ENCODE assay signal across 34 cellular contexts in the genomic region with DNA sequence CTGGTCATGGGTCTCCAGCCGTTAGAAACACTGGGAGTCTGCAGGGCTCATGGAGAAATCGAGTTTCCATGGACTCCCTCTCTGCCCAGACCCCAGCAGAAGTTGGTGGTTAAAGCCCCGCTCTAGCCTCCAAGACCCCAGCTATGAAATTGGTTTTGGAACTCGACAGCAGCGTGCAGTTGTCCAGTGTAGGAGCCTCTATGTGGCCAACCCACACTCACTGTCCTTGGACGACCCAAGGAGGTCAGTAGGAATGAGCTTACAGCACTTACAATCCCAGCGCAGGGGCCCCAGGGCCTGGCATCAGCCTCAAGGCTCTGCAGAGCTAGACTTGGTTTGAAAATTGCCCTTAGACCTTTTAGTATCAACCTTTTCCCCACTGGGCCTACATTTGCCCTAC. TPM values are rescaled to one million over a fixed set of nuclear protein-coding genes. Genes with fewer than 3 reads are reported as not detected.
A peak's percentile ranks its signal among the peaks of the same experiment; 100 is the strongest.
DNase-seq lines count a peak whose midpoint lies in the region; TF ChIP-seq lines count a peak whose summit lies in the region.
"Had no signal": no experiment of that assay in that cellular context is flagged by ENCODE, and none has a peak within 500 bp of the region (broad histone marks: within the 10 kb centered on the region; RNA-seq: fewer than 3 reads in every experiment).

No MANE protein-coding gene starts in this region.

- H3K79me2 ChIP-seq in osteoblast (ENCODE audit: insufficient read depth, low read length) = peaks cover under 1% of the 10 kb centered on the region

- H3K36me3 ChIP-seq in cardiac muscle cell (no peaks in the 10 kb centered on the region), right atrium auricular region (no peaks in the 10 kb centered on the region), left ventricle myocardium inferior (no peaks in the 10 kb centered on the region), osteoblast (ENCODE audit: insufficient read depth, low read length) (no peaks in the 10 kb centered on the region)
- H3K36me3 ChIP-seq: suprapubic skin, uterus had no signal

- DNase-seq in cardiac muscle cell (ENCODE audit: low read depth in 1 of 2, low spot score in 1 of 2) = no peak
- no peak for DNase-seq in right atrium auricular region (ENCODE audit: low spot score)
- DNase-seq in left ventricle myocardium inferior = no peak
- DNase-seq in osteoblast (ENCODE audit: insufficient read length, low spot score, missing footprints) = peak; percentile 48
- DNase-seq in NCI-H345 (lab: John Stamatoyannopoulos, UW) = no peak
- DNase-seq in NCI-H510A (lab: John Stamatoyannopoulos, UW) = no peak
- DNase-seq in amniotic stem cell (lab: John Stamatoyannopoulos, UW) = no peak
- DNase-seq in activated CD4-positive, alpha-beta T cell treated with anti-CD3 and anti-CD28 coated beads for 4 hours = no peak
- DNase-seq: activated CD4-positive, alpha-beta T cell treated with anti-CD3 and anti-CD28 coated beads, Interleukin-2, amount 50 U/mL, for 48 hours; activated naive CD4-positive, alpha-beta T cell treated with anti-CD3 and anti-CD28 coated beads for 36 hours; activated T-cell treated with anti-CD3 and anti-CD28 coated beads, Interleukin-2, amount 50 U/mL, for 48 hours; AML-193; CD4-positive, alpha-beta memory T cell; cortex of kidney; KG1; midbrain; MM.1S; NCI-H1105 treated with DMSO at 0.1 percent for 48 hours; NCI-H187 treated with DMSO at 0.1 percent for 48 hours; NCI-H2171; NCI-H510A treated with DMSO at 0.1 percent for 48 hours; stimulated activated naive CD4-positive, alpha-beta T cell had no signal

- H3K4me3 ChIP-seq in cardiac muscle cell = peak overlapping the region; percentile 80
- no peak overlapping the region for H3K4me3 ChIP-seq in right atrium auricular region
- H3K4me3 ChIP-seq in left ventricle myocardium inferior = peak overlapping the region; percentile 87
- no peak overlapping the region for H3K4me3 ChIP-seq in osteoblast (ENCODE audit: insufficient read depth, low read length)
- H3K4me3 ChIP-seq: smooth muscle cell, suprapubic skin, uterus had no signal

- no peaks in the 10 kb centered on the region for H3K9me3 ChIP-seq in cardiac muscle cell (ENCODE audit: low read depth)
- no peaks in the 10 kb centered on the region for H3K9me3 ChIP-seq in right atrium auricular region
- H3K9me3 ChIP-seq in left ventricle myocardium inferior (replicated peaks) = no peaks in the 10 kb centered on the region
- no peaks in the 10 kb centered on the region for H3K9me3 ChIP-seq in osteoblast (ENCODE audit: low read depth, low read length)
- H3K9me3 ChIP-seq: suprapubic skin, uterus had no signal

- no peak overlapping the region for H3K4me2 ChIP-seq in osteoblast (ENCODE audit: insufficient read depth, low read length)
- H3K4me2 ChIP-seq: smooth muscle cell had no signal

- peaks cover 80% of the 10 kb centered on the region for H3K27me3 ChIP-seq in cardiac muscle cell
- H3K27me3 ChIP-seq in right atrium auricular region = peaks cover 29 to 57% of the 10 kb centered on the region in 2 donors
- peaks cover 87% of the 10 kb centered on the region for H3K27me3 ChIP-seq in left ventricle myocardium inferior (ENCODE audit: low read depth)
- peaks cover 5% of the 10 kb centered on the region for H3K27me3 ChIP-seq in osteoblast (ENCODE audit: insufficient read depth, low read length)

- no peak overlapping the region for H2AFZ ChIP-seq in osteoblast (ENCODE audit: low read length)

- H3K27ac ChIP-seq in cardiac muscle cell (no peak overlapping the region), right atrium auricular region (no peak overlapping the region), left ventricle myocardium inferior (replicated peaks) (peak overlapping the region; percentile 96), osteoblast (ENCODE audit: low read depth, low read length) (no peak overlapping the region)
- H3K27ac ChIP-seq: HL-60, suprapubic skin, uterus had no signal

- no peaks in the 10 kb centered on the region for H4K20me1 ChIP-seq in osteoblast (ENCODE audit: insufficient read depth, low read length)

- peaks cover 39% of the 10 kb centered on the region for H3K4me1 ChIP-seq in cardiac muscle cell (ENCODE audit: low read depth)
- peaks cover 0 to 42% of the 10 kb centered on the region in 2 donors for H3K4me1 ChIP-seq in right atrium auricular region
- peaks cover 68% of the 10 kb centered on the region for H3K4me1 ChIP-seq in left ventricle myocardium inferior
- no peaks in the 10 kb centered on the region for H3K4me1 ChIP-seq in osteoblast (ENCODE audit: insufficient read depth, low read length)

- TF ChIP-seq CTCF in cardiac muscle cell (IDR thresholded peaks at IDR 0.05; ENCODE audit: low read depth, low read length) = no peak
- no peak for TF ChIP-seq CTCF in right atrium auricular region (IDR thresholded peaks at IDR 0.05)
- no peak for TF ChIP-seq CTCF in left ventricle myocardium inferior (IDR thresholded peaks at IDR 0.05; ENCODE audit: borderline replicate concordance)
- TF ChIP-seq CTCF in osteoblast (IDR thresholded peaks at IDR 0.05; ENCODE audit: extremely low read depth, low read depth, low read length) = no peak

- intact Hi-C loops in left ventricle myocardium inferior (cut with micrococcal nuclease) = loop anchor here (10.0 kb wide), 1 partner anchor 219 kb away; no protein-coding TSS in a partner anchor

RNA-seq across cellular contexts. Expression of a gene that starts 3.2 kb away (rescaled TPM):
- total RNA-seq in cardiac muscle cell (27.6 and 55.8 TPM in 2 replicates), right atrium auricular region (1 to 10 TPM in 1 of 2 donors, under 1 TPM in 1; 0.22 to 3.3 TPM), left ventricle myocardium inferior (16.6 TPM), osteoblast (6.5 and 8.3 TPM in 2 replicates)
- 40.8 and 41.8 TPM in 2 replicates for polyA plus RNA-seq in cardiac muscle cell
- total RNA-seq: CD4-positive, alpha-beta memory T cell had no signal
- polyA plus RNA-seq: CD4-positive, alpha-beta memory T cell; naive thymus-derived CD4-positive, alpha-beta T cell had no signal

RNA-seq across cellular contexts. Expression of a gene that starts 44.5 kb away (rescaled TPM):
- not detected in 2 replicates for total RNA-seq in cardiac muscle cell
- polyA plus RNA-seq in cardiac muscle cell = not detected in 2 replicates
- not detected for total RNA-seq in right atrium auricular region
- not detected for total RNA-seq in left ventricle myocardium inferior
- not detected in 2 replicates for total RNA-seq in osteoblast
- total RNA-seq: A673; activated naive CD4-positive, alpha-beta T cell treated with anti-CD3 and anti-CD28 coated beads for 36 hours; bronchial epithelial cell; CD4-positive, alpha-beta memory T cell; Daoy; H4; lower leg skin; naive thymus-derived CD4-positive, alpha-beta T cell; osteocyte; renal cortical epithelial cell; smooth muscle cell; suprapubic skin; uterus had no signal
- polyA plus RNA-seq: CD4-positive, alpha-beta memory T cell; naive thymus-derived CD4-positive, alpha-beta T cell; smooth muscle cell had no signal

Comparison
In these comparisons a context has a peak if more than half of its experiments do, and no peak if none do; other contexts are left out.
1. H3K4me3 ChIP-seq: peak in cardiac muscle cell (single experiment) and left ventricle myocardium inferior (single experiment); none in right atrium auricular region (0 of 2) and osteoblast (single experiment).